Comparison of ENCODE assay signal across 19 cellular contexts in the genomic region with DNA sequence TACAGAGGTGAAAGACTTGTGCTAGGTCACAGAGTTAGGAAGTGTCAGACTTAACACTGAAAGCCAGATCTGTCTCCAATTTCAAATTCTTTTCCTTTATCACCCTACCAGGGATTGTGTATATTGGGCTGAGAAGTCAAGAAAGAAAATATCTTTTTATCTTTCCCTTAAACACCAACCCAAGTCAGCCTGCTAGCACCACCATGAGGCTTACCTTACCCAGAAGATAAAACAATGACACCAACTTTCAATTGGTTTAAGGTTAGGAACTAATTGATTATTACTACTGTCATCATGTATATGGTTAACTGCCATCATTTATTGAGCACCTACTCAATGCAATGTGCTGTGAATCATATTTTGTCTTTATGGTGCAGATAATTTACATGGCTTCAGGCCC.
"Had no signal": no experiment of that assay in that cellular context is flagged by ENCODE, and none has a peak within 500 bp of the region (broad histone marks: within the 10 kb centered on the region; RNA-seq: fewer than 3 reads in every experiment).

No MANE protein-coding gene starts in this region.

- H3K9me3 ChIP-seq: breast epithelium, tibial artery, uterus had no signal

- H3K4me3 ChIP-seq: breast epithelium, tibial artery, uterus had no signal

- ATAC-seq: activated CD4-positive, alpha-beta T cell treated with anti-CD3 and anti-CD28 coated beads for 36 hours; activated CD8-positive, alpha-beta T cell treated with anti-CD3 and anti-CD28 coated beads for 36 hours; activated T-cell treated with anti-CD3 and anti-CD28 coated beads, Interleukin-2, amount 50 U/mL, for 72 hours; effector memory CD8-positive, alpha-beta T cell; right cardiac atrium; T-helper 17 cell had no signal

- H3K27ac ChIP-seq: breast epithelium, epithelial cell of prostate, tibial artery, uterus had no signal

- DNase-seq: activated CD4-positive, alpha-beta T cell treated with anti-CD3 and anti-CD28 coated beads for 36 hours; activated CD8-positive, alpha-beta memory T cell treated with anti-CD3 and anti-CD28 coated beads, Interleukin-2, amount 50 U/mL, for 4 hours; activated CD8-positive, alpha-beta T cell treated with anti-CD3 and anti-CD28 coated beads for 36 hours; activated naive CD8-positive, alpha-beta T cell treated with anti-CD3 and anti-CD28 coated beads, Interleukin-2, amount 10 ng/mL, durations not matched to agents 7 days and 5 days; activated T-cell treated with anti-CD3 and anti-CD28 coated beads, Interleukin-2, amount 50 U/mL, for 72 hours; cerebellar nuclear complex; dermis blood vessel endothelial cell; effector memory CD8-positive, alpha-beta T cell; mesenchymal stem cell; nucleus accumbens; right cardiac atrium; small intestine; stimulated activated CD4-positive, alpha-beta T cell treated with anti-CD3 and anti-CD28 coated beads, Interleukin-4, amount 100 ng/mL, for 24 hours; stimulated activated naive CD4-positive, alpha-beta T cell; T-helper 17 cell; tibial artery; uterus had no signal

- H3K27me3 ChIP-seq: breast epithelium, tibial artery, uterus had no signal

- H3K36me3 ChIP-seq: breast epithelium, tibial artery, uterus had no signal

- H3K4me1 ChIP-seq: breast epithelium, tibial artery, uterus had no signal
